9 cellular contexts compared by ENCODE assay signal in the genomic region with DNA sequence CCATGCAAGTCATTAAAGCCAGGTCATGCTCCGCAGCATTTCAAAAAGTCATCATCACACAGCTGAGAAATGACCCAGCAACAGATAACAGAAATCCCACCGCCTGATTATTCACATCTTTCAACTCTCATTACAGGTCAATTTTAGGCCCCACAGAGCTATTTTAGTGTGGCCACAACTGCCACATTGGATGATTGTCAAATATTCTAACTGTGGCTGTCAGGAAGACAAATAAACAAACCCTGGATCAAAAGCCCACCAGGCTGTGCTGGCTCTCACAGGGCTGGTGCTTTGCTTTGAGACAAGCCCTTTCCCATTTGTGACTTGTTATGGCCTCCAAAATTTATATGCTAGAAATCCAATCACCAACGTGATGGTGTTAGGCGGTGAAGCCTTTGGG.
"Had no signal": no experiment of that assay in that cellular context is flagged by ENCODE, and none has a peak within 500 bp of the region (broad histone marks: within the 10 kb centered on the region; RNA-seq: fewer than 3 reads in every experiment).

No MANE protein-coding gene starts in this region.

- H3K9me3 ChIP-seq: HAP-1 had no signal

- H3K4me3 ChIP-seq: GM23248, HAP-1, K562 had no signal

- H3K36me3 ChIP-seq: HAP-1 had no signal

- DNase-seq: GM23248, GOT3, H7, HFFc6, IMR-90, KG1 had no signal

- ATAC-seq: HCT116, K562 had no signal

- H3K9ac ChIP-seq: GM23248 had no signal

- H3K27ac ChIP-seq: GM23248 had no signal
